In genomic region chr2:45860136-45861106, GRCh38 we compare ENCODE assay signal across 9 cellular contexts.
DNase-seq lines count a peak whose midpoint lies in the region; ATAC-seq and TF ChIP-seq lines count a peak whose summit lies in the region.
"Had no signal": no experiment of that assay in that cellular context is flagged by ENCODE, and none has a peak within 500 bp of the region (broad histone marks: within the 10 kb centered on the region; RNA-seq: fewer than 3 reads in every experiment).

No MANE protein-coding gene starts in this region.

- H4K20me1 ChIP-seq in Loucy (ENCODE audit: insufficient read depth, low read length, poor library complexity, severe bottlenecking) = no peaks in the 10 kb centered on the region
- peaks cover 84% of the 10 kb centered on the region for H4K20me1 ChIP-seq in smooth muscle cell (ENCODE audit: low read depth)

- WGBS in smooth muscle cell (ENCODE audit: low lambda C conversion rate) = 52% methylated on average over 8 of the region's 8 CpGs

- DNase-seq in DMS79 (lab: John Stamatoyannopoulos, UW) (peak; percentile 69), amygdala (lab: John Stamatoyannopoulos, UW) (peak in 51 of 56 donors; percentile 11 to 93 (median 55)), hippocampal formation (lab: John Stamatoyannopoulos, UW) (peak; percentile 73 to 79), smooth muscle cell (lab: John Stamatoyannopoulos, UW; ENCODE audit: unreplicated experiment) (no peak), mesenteric fat pad (ENCODE audit: low spot score) (no peak), AML-193 (lab: John Stamatoyannopoulos, UW) (no peak)

- H3K27ac ChIP-seq in smooth muscle cell (ENCODE audit: low read depth) = no peak overlapping the region

- H3K9ac ChIP-seq in Loucy (ENCODE audit: low read depth, low read length, poor library complexity, severe bottlenecking) (peak overlapping the region; percentile 71), smooth muscle cell (ENCODE audit: low read depth) (no peak overlapping the region)

- H3K79me2 ChIP-seq in Loucy (ENCODE audit: insufficient read depth, low read length) (peaks cover 66% of the 10 kb centered on the region; the same call in 1 of the 2 replicates), smooth muscle cell (ENCODE audit: low read depth) (peaks cover 24% of the 10 kb centered on the region)

- no peak for TF ChIP-seq CTCF in Loucy (conservative IDR thresholded peaks at IDR 0.05; ENCODE audit: low read length)
- TF ChIP-seq CTCF in smooth muscle cell (IDR thresholded peaks at IDR 0.05; ENCODE audit: borderline replicate concordance, insufficient read depth, poor library complexity, severe bottlenecking) = no peak

- H2AFZ ChIP-seq in Loucy (ENCODE audit: low read length) (no peak overlapping the region), smooth muscle cell (ENCODE audit: low read depth) (no peak overlapping the region)

- H3K4me1 ChIP-seq in Loucy (ENCODE audit: insufficient read depth, low read length, poor library complexity, severe bottlenecking) = peaks cover 81% of the 10 kb centered on the region
- H3K4me1 ChIP-seq in smooth muscle cell (ENCODE audit: low read depth) = peaks cover 7% of the 10 kb centered on the region

- H3K9me2 ChIP-seq in Loucy (replicated peaks; ENCODE audit: low read depth, low read length) = no peaks in the 10 kb centered on the region

- peak overlapping the region; percentile 79 for H3K4me2 ChIP-seq in Loucy (ENCODE audit: low read depth, low read length, poor library complexity, severe bottlenecking)
- peak overlapping the region; percentile 32 for H3K4me2 ChIP-seq in smooth muscle cell

- no peak for ATAC-seq in GM19328 (IDR thresholded peaks at IDR 0.05; ENCODE audit: unreplicated experiment)
- ATAC-seq: K562 had no signal

- H3F3A ChIP-seq in Loucy (ENCODE audit: low read depth) (no peaks in the 10 kb centered on the region), smooth muscle cell (ENCODE audit: low read depth) (no peaks in the 10 kb centered on the region)

- H3K36me3 ChIP-seq in Loucy (ENCODE audit: insufficient read depth, low read length) = no peaks in the 10 kb centered on the region
- H3K36me3 ChIP-seq in smooth muscle cell (ENCODE audit: low read depth) = no peaks in the 10 kb centered on the region

- H3K27me3 ChIP-seq in Loucy (ENCODE audit: insufficient read depth, low read length, poor library complexity, severe bottlenecking) (no peaks in the 10 kb centered on the region), smooth muscle cell (ENCODE audit: low read depth) (no peaks in the 10 kb centered on the region)

- H3K9me3 ChIP-seq in Loucy (ENCODE audit: insufficient read depth, low read depth, low read length) = no peaks in the 10 kb centered on the region
- H3K9me3 ChIP-seq in smooth muscle cell (replicated peaks; ENCODE audit: low read depth) = no peaks in the 10 kb centered on the region

- H3K4me3 ChIP-seq in Loucy (ENCODE audit: low read length, poor library complexity, severe bottlenecking) (peak overlapping the region; percentile 70), smooth muscle cell (no peak overlapping the region)
- H3K4me3 ChIP-seq: K562 had no signal

Comparison
In these comparisons a context has a peak if more than half of its experiments do, and no peak if none do; other contexts are left out.
1. DNase-seq: peak in DMS79 (single experiment), amygdala (51 of 56) and hippocampal formation (2 of 2); none in smooth muscle cell (single experiment), mesenteric fat pad (single experiment) and AML-193 (0 of 2).